Comparison of ENCODE assay signal across 22 cellular contexts in the genomic region with DNA sequence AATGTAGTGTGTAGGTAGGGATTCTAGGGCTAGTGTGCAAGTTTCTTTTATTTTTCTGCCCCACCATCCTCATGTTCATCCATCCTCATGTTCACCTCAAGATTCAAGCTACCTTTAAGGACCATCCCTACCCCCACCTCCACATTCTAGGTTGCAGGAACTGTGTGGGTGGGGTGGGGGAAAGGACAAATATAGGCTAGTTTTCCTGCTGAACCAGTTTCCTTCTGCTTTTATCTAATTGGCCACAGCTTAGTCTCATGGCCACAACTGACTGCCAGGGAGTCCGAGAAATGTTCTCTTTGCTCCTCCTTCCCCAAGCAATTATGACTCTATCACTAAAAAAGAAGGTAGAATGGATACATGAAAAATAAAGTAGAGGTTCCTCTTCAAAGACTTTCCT.
DNase-seq lines count a peak whose midpoint lies in the region; ATAC-seq, FAIRE-seq and TF ChIP-seq lines count a peak whose summit lies in the region.
"Had no signal": no experiment of that assay in that cellular context is flagged by ENCODE, and none has a peak within 500 bp of the region (broad histone marks: within the 10 kb centered on the region; RNA-seq: fewer than 3 reads in every experiment).

No MANE protein-coding gene starts in this region.

- TF ChIP-seq CTCF in mammary epithelial cell (conservative IDR thresholded peaks at IDR 0.05 in 1 of 2, IDR thresholded peaks at IDR 0.05 in 1 of 2; ENCODE audit: extremely low read depth in 1 of 2, insufficient read depth in 1 of 2, low read depth in 1 of 2, low read length in 2 of 2) = no peak
- TF ChIP-seq CTCF in breast epithelium (IDR thresholded peaks at IDR 0.05) = no peak
- TF ChIP-seq CTCF in pancreas (IDR thresholded peaks at IDR 0.05) = no peak
- no peak for TF ChIP-seq CTCF in esophagus squamous epithelium (IDR thresholded peaks at IDR 0.05)

- 0% methylated on average over 1 of the region's 1 CpG for WGBS in mammary epithelial cell (ENCODE audit: low coverage, missing lambda C conversion rate)
- 6 to 10% methylated on average over 1 of the region's 1 CpG for WGBS in pancreas, 2 donors
- WGBS in esophagus squamous epithelium, 2 donors = 13 to 29% methylated on average over 1 of the region's 1 CpG
- WGBS in right cardiac atrium = 40% methylated on average over 1 of the region's 1 CpG

- H3K9me3 ChIP-seq in mammary epithelial cell (replicated peaks; ENCODE audit: insufficient read depth, low read length) = peaks cover 28% of the 10 kb centered on the region
- H3K9me3 ChIP-seq in breast epithelium = peaks cover 0 to 11% of the 10 kb centered on the region in 2 donors
- no peaks in the 10 kb centered on the region for H3K9me3 ChIP-seq in pancreas
- peaks cover 0 to 12% (median 5%) of the 10 kb centered on the region in 3 donors for H3K9me3 ChIP-seq in esophagus squamous epithelium
- H3K9me3 ChIP-seq in right cardiac atrium (ENCODE audit: control insufficient read depth, low read length) = no peaks in the 10 kb centered on the region

- no peaks in the 10 kb centered on the region for H3K4me1 ChIP-seq in mammary epithelial cell (ENCODE audit: insufficient read depth, low read length)
- no peaks in the 10 kb centered on the region for H3K4me1 ChIP-seq in breast epithelium
- H3K4me1 ChIP-seq in pancreas = no peaks in the 10 kb centered on the region
- peaks cover 0 to 4% (median 0%) of the 10 kb centered on the region in 3 donors for H3K4me1 ChIP-seq in esophagus squamous epithelium
- H3K4me1 ChIP-seq in right cardiac atrium (ENCODE audit: control insufficient read depth, insufficient read depth, low read length) = no peaks in the 10 kb centered on the region

- intact Hi-C loops in mammary epithelial cell (cut with micrococcal nuclease) (no loop called here), breast epithelium (cut with DNase I; ENCODE audit: low total_unique reads) (no loop called here), pancreas (cut with DNase I) (no loop called here), esophagus squamous epithelium (cut with DNase I) (no loop called here), right cardiac atrium (cut with DNase I) (no loop called here)

- CTCF ChIA-PET in mammary epithelial cell (lab: Charles Lee; ENCODE audit: low non-redundant PET) = no interaction called here

- dilution Hi-C loops in mammary epithelial cell (cut with HindIII; ENCODE audit: low sequenced_read_pairs) = no loop called here

- no peak overlapping the region for H3K27ac ChIP-seq in mammary epithelial cell (ENCODE audit: insufficient read depth, low read depth, low read length)
- no peak overlapping the region for H3K27ac ChIP-seq in breast epithelium
- peak overlapping the region; percentile 72 for H3K27ac ChIP-seq in epithelial cell of prostate
- H3K27ac ChIP-seq in pancreas = no peak overlapping the region
- H3K27ac ChIP-seq in esophagus squamous epithelium = no peak overlapping the region
- H3K27ac ChIP-seq in right cardiac atrium (ENCODE audit: low read length) = no peak overlapping the region
- H3K27ac ChIP-seq in substantia nigra (ENCODE audit: low read depth, low read length, poor library complexity, severe bottlenecking) = no peak overlapping the region
- H3K27ac ChIP-seq: KMS-11 had no signal

- ATAC-seq in pancreas (peak; percentile 32 to 59 (median 46)), GM18520 (IDR thresholded peaks at IDR 0.05; ENCODE audit: unreplicated experiment) (no peak), right cardiac atrium (no peak)
- ATAC-seq: HCT116 had no signal

- FAIRE-seq in pancreas (lab: Jason Lieb, UNC) = no peak

- H4K20me1 ChIP-seq in mammary epithelial cell (ENCODE audit: insufficient read depth, low read length) = no peaks in the 10 kb centered on the region

- DNase-seq in mammary epithelial cell = peak; percentile 1
- DNase-seq in breast epithelium (ENCODE audit: low spot score in 2 of 2) = no peak
- no peak for DNase-seq in epithelial cell of prostate (ENCODE audit: low read depth, low spot score)
- no peak for DNase-seq in pancreas
- DNase-seq in esophagus squamous epithelium (lab: John Stamatoyannopoulos, UW) = no peak
- DNase-seq in right cardiac atrium = no peak
- DNase-seq in substantia nigra (lab: John Stamatoyannopoulos, UW) = no peak
- DNase-seq: CD4-positive, alpha-beta memory T cell; COR-L47; DMS53; GOT3; IMR-90; MM.1S; NCI-H1417; NCI-H1694; NCI-H2029 treated with DMSO at 0.1 percent for 48 hours; NCI-H526 treated with DMSO at 0.1 percent for 48 hours; Right ventricle myocardium superior; RPMI8226 had no signal

- no peaks in the 10 kb centered on the region for H3K79me2 ChIP-seq in mammary epithelial cell (ENCODE audit: insufficient read depth, low read length)

- no peak overlapping the region for H3K4me2 ChIP-seq in mammary epithelial cell (ENCODE audit: insufficient read depth, low read depth, low read length)
- H3K4me2 ChIP-seq: KMS-11 had no signal

- no TSS peak for BruUV-seq in mammary epithelial cell (replicated peaks; lab: Mats Ljungman, UMichigan)

- H3K4me3 ChIP-seq in mammary epithelial cell (replicated peaks in 1 of 3; ENCODE audit: insufficient read depth in 1 of 3, low read depth in 2 of 3, low read length in 3 of 3) (no peak overlapping the region), breast epithelium (no peak overlapping the region), pancreas (no peak overlapping the region), esophagus squamous epithelium (no peak overlapping the region), right cardiac atrium (ENCODE audit: low read length) (no peak overlapping the region)

- no peaks in the 10 kb centered on the region for H3K27me3 ChIP-seq in mammary epithelial cell (ENCODE audit: insufficient read depth, low read length)
- no peaks in the 10 kb centered on the region for H3K27me3 ChIP-seq in breast epithelium
- no peaks in the 10 kb centered on the region for H3K27me3 ChIP-seq in pancreas
- H3K27me3 ChIP-seq in esophagus squamous epithelium = peaks cover 0 to 5% (median 0%) of the 10 kb centered on the region in 4 donors
- H3K27me3 ChIP-seq in right cardiac atrium (ENCODE audit: control insufficient read depth, insufficient read depth) = peaks cover 2% of the 10 kb centered on the region

- no peak for TF ChIP-seq POLR2A in breast epithelium (IDR thresholded peaks at IDR 0.05)
- TF ChIP-seq POLR2A in esophagus squamous epithelium (IDR thresholded peaks at IDR 0.05) = no peak

- H3K36me3 ChIP-seq in mammary epithelial cell (ENCODE audit: insufficient read depth, low read length) = no peaks in the 10 kb centered on the region
- H3K36me3 ChIP-seq in breast epithelium = no peaks in the 10 kb centered on the region
- H3K36me3 ChIP-seq in pancreas = no peaks in the 10 kb centered on the region
- H3K36me3 ChIP-seq in esophagus squamous epithelium = no peaks in the 10 kb centered on the region

- no peak overlapping the region for H3K9ac ChIP-seq in mammary epithelial cell (ENCODE audit: insufficient read depth, low read length)
- H3K9ac ChIP-seq: KMS-11 had no signal

- no peak overlapping the region for H2AFZ ChIP-seq in mammary epithelial cell (ENCODE audit: low read depth, low read length)

- in situ Hi-C loops in mammary epithelial cell (cut with MboI; ENCODE audit: low sequenced_read_pairs in 2 of 2) = no loop called here

Comparison
In these comparisons a context has a peak if more than half of its experiments do, and no peak if none do; other contexts are left out.
1. ATAC-seq: peak in pancreas (4 of 4); none in GM18520 (single experiment) and right cardiac atrium (0 of 2).